Comparison of ENCODE assay signal across 10 cellular contexts in the genomic region with DNA sequence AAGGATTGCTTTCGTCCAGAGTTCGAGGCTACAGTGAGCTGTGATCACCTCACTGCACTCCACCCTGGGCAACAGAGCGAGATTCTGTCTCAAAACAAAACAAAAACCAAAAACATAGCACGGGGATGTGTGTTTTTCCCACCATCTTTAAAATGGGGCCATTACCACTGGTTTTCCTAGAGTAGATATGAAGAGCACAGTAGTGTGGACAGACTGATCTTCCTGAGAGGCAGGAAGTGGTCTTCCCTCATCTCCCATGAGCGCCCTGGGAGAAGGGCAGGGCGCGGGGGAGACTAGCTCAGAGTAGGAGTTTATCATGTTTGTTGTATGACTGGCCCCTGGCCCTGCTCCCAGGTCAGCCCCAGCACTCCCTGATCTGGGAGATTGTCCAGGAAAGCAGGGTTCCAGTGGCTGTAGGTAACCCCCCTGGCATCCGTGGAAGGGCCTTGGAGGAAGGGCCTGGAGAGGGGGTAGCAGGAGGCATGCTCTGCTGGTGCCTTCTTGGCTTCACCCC. TPM values are rescaled to one million over a fixed set of nuclear protein-coding genes. Genes with fewer than 3 reads are reported as not detected.
DNase-seq lines count a peak whose midpoint lies in the region; ATAC-seq, FAIRE-seq and TF ChIP-seq lines count a peak whose summit lies in the region.
"Had no signal": no experiment of that assay in that cellular context is flagged by ENCODE, and none has a peak within 500 bp of the region (broad histone marks: within the 10 kb centered on the region; RNA-seq: fewer than 3 reads in every experiment).

No MANE protein-coding gene starts in this region.

- H3K4me3 ChIP-seq in ACC112 (ENCODE audit: low read depth, low read length) = no peak overlapping the region

- no peaks in the 10 kb centered on the region for H3K9me3 Mint-ChIP-seq in activated B cell treated with CpG ODN at 0.5 μM for 24 hours

- peak overlapping the region; percentile 87 for H3K4me3 Mint-ChIP-seq in activated B cell treated with CpG ODN at 0.5 μM for 24 hours

- no peaks in the 10 kb centered on the region for H3K27me3 Mint-ChIP-seq in activated B cell treated with CpG ODN at 0.5 μM for 24 hours

- no peak for TF ChIP-seq CTCF in activated B cell treated with CpG ODN at 0.5 μM for 24 hours (IDR thresholded peaks at IDR 0.05)

- H3K27ac Mint-ChIP-seq in activated B cell treated with CpG ODN at 0.5 μM for 24 hours = peak overlapping the region; percentile 95

- FAIRE-seq in GM12891 (lab: Jason Lieb, UNC) = peak; percentile 71
- FAIRE-seq: TTC549 had no signal

- POLR2A ChIA-PET in activated B cell treated with CpG ODN at 0.5 μM for 24 hours (lab: Charles Lee) = interaction anchor here (0.7 to 5.1 kb wide), 7 partner anchors 23 to 106 kb away, joined by 3 to 41 read pairs (median 3); partner anchors contain the start of gene CARD19

- TF ChIP-seq POLR2A in GM12891 (IDR thresholded peaks at IDR 0.05; ENCODE audit: low read depth, low read length) = no peak

- peaks cover 16% of the 10 kb centered on the region for H3K4me1 ChIP-seq in ACC112 (ENCODE audit: control insufficient read depth, insufficient read depth, low read length, unreplicated experiment)

- DNase-seq in GM12891 (ENCODE audit: insufficient read length, low spot score) (no peak), activated B cell treated with CpG ODN at 0.5 μM for 24 hours (no peak), left lobe of liver (ENCODE audit: low spot score) (peak; percentile 89), NCI-H2227 treated with DMSO at 0.1 percent for 48 hours (lab: John Stamatoyannopoulos, UW) (no peak), NCI-H2081 treated with DMSO at 0.1 percent for 48 hours (lab: John Stamatoyannopoulos, UW) (no peak)
- DNase-seq: NCI-H345 had no signal

- no peaks in the 10 kb centered on the region for H3K36me3 ChIP-seq in ACC112 (ENCODE audit: insufficient read depth, low read length)

- H2AFZ ChIP-seq in ACC112 (ENCODE audit: low read length, unreplicated experiment) = peak overlapping the region; percentile 20

- no peak overlapping the region for H3K27ac ChIP-seq in ACC112 (ENCODE audit: low read depth, low read length)

- CTCF ChIA-PET in activated B cell treated with CpG ODN at 0.5 μM for 24 hours (lab: Charles Lee) = interaction anchor here (1.2 kb wide), 1 partner anchor 57 kb away, joined by 3 read pairs; no protein-coding TSS in a partner anchor

- H3K79me2 ChIP-seq in ACC112 (ENCODE audit: control insufficient read depth, insufficient read depth, low read length, unreplicated experiment) = no peaks in the 10 kb centered on the region

- no peaks in the 10 kb centered on the region for H3K27me3 ChIP-seq in ACC112 (ENCODE audit: insufficient read depth, low read length)

- peaks cover 4% of the 10 kb centered on the region for H3K36me3 Mint-ChIP-seq in activated B cell treated with CpG ODN at 0.5 μM for 24 hours (ENCODE audit: low read depth)

- intact Hi-C loops in activated B cell treated with CpG ODN at 0.5 μM for 24 hours (cut with micrococcal nuclease) = loop anchor here (10.0 kb wide), 1 partner anchor 296 kb away; the partner anchor contains the start of gene BICD2

- ATAC-seq in activated B cell treated with CpG ODN at 0.5 μM for 24 hours (ENCODE audit: low read depth) = no peak
- ATAC-seq in left lobe of liver = peak; percentile 59
- ATAC-seq in HG03108 (IDR thresholded peaks at IDR 0.05; ENCODE audit: unreplicated experiment) = no peak
- no peak for ATAC-seq in GM21737 (IDR thresholded peaks at IDR 0.05; ENCODE audit: unreplicated experiment)

- H3K4me1 Mint-ChIP-seq in activated B cell treated with CpG ODN at 0.5 μM for 24 hours = peaks cover 81% of the 10 kb centered on the region

TF ChIP-seq in GM12891, 5 proteins besides CTCF, POLR2A, EP300 and RAD21:
- no peak for TF ChIP-seq POU2F2 (IDR thresholded peaks at IDR 0.05; ENCODE audit: low read depth, low read length)
- no peak for TF ChIP-seq SPI1 (IDR thresholded peaks at IDR 0.05; ENCODE audit: low read depth, low read length)
- no peak for TF ChIP-seq TAF1 (IDR thresholded peaks at IDR 0.05; ENCODE audit: low read depth, low read length)
- TF ChIP-seq PAX5 (IDR thresholded peaks at IDR 0.05; ENCODE audit: insufficient read depth, low read length, severe bottlenecking) = no peak
- TF ChIP-seq POLR2AphosphoS5 (IDR thresholded peaks at IDR 0.05; ENCODE audit: low read depth, low read length) = no peak

RNA-seq across cellular contexts. Expression of gene SUSD3, which starts 2.3 kb away (rescaled TPM):
- 15.6 TPM for polyA plus RNA-seq in GM12891 (2012; ENCODE audit: low read depth, missing spikeins)
- total RNA-seq in activated B cell treated with CpG ODN at 0.5 μM for 24 hours (9.1 and 12.9 TPM in 2 replicates), left lobe of liver (49.7 TPM)

RNA-seq across cellular contexts. Expression of gene CARD19, which starts 35.2 kb away (rescaled TPM):
- 10.7 TPM for polyA plus RNA-seq in GM12891 (2012; ENCODE audit: low read depth, missing spikeins)
- total RNA-seq in activated B cell treated with CpG ODN at 0.5 μM for 24 hours = 13.7 and 15.6 TPM in 2 replicates
- 8.5 TPM for total RNA-seq in left lobe of liver
